In the genomic region with DNA sequence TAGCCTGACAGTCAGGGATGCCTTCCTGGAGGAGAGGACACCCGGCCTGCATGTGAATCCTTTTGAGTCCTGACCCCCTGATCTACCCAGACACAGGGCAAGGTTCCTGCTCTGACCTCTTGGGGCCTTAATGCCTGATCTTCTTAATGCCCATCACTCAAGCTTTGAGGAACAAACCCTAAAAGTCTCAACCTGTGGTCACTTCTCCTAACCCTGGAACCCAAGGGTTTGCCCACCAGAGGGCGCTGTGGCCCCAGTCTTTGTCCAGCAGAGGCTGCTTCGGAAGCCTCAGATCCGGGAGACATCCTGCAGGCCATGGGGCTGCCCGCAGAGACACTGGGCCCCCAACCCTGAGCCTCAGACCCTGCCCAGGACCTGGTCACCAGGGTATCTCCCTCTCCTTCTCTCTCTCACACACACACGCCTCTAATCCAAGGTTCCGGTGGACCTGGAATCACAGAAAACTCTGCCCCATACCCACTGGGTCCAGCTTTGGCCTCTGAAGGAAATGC, we compare ENCODE assay signal across 8 cellular contexts. TPM values are rescaled to one million over a fixed set of nuclear protein-coding genes. Genes with fewer than 3 reads are reported as not detected.
DNase-seq lines count a peak whose midpoint lies in the region; ATAC-seq and TF ChIP-seq lines count a peak whose summit lies in the region.

No MANE protein-coding gene starts in this region.

- CTCF ChIA-PET in activated naive CD4-positive, alpha-beta T cell treated with anti-CD3 and anti-CD28 coated beads, Interleukin-2, amount 10 ng/mL, durations not matched to agents 7 days and 5 days (lab: Charles Lee) = interaction anchor here (1.1 to 2.6 kb wide), 11 partner anchors 9 to 336 kb away, joined by 3 to 15 read pairs (median 6); a partner anchor contains a TSS

- H3K36me3 Mint-ChIP-seq in activated naive CD4-positive, alpha-beta T cell treated with anti-CD3 and anti-CD28 coated beads, Interleukin-2, amount 10 ng/mL, durations not matched to agents 7 days and 5 days = no peaks in the 10 kb centered on the region

- TF ChIP-seq CTCF in psoas muscle (IDR thresholded peaks at IDR 0.05) = peak; percentile 75

- no peaks in the 10 kb centered on the region for H3K9me3 ChIP-seq in psoas muscle

- intact Hi-C loops in Right ventricle myocardium superior (cut with DNase I) = loop anchor here (5.0 kb wide), 1 partner anchor 336 kb away; no protein-coding TSS in a partner anchor
- intact Hi-C loops in psoas muscle (cut with DNase I) = loop anchor here in 1 of 2 donors (10.0 kb wide), 1 partner anchor 329 kb away; a partner anchor contains a TSS

- H3K4me1 Mint-ChIP-seq in activated naive CD4-positive, alpha-beta T cell treated with anti-CD3 and anti-CD28 coated beads, Interleukin-2, amount 10 ng/mL, durations not matched to agents 7 days and 5 days = peaks cover 6% of the 10 kb centered on the region

- H3K27ac ChIP-seq in psoas muscle = no peak overlapping the region

- no peaks in the 10 kb centered on the region for H3K36me3 ChIP-seq in psoas muscle (ENCODE audit: insufficient read depth in 1 of 2, low read depth in 1 of 2)

- peaks cover 4% of the 10 kb centered on the region for H3K4me1 ChIP-seq in psoas muscle

- no peak overlapping the region for H3K4me3 ChIP-seq in psoas muscle

- 20 to 26% (median 25%) methylated on average over 7 of the region's 7 CpGs for WGBS in psoas muscle, 3 donors

- H3K27me3 ChIP-seq in psoas muscle (ENCODE audit: insufficient read depth in 3 of 3, low read length in 2 of 3) = peaks cover 0 to 41% (median 10%) of the 10 kb centered on the region in 3 donors

- peaks cover 64% of the 10 kb centered on the region for H3K27me3 Mint-ChIP-seq in activated naive CD4-positive, alpha-beta T cell treated with anti-CD3 and anti-CD28 coated beads, Interleukin-2, amount 10 ng/mL, durations not matched to agents 7 days and 5 days

- ATAC-seq in SK-N-SH treated with all-trans-retinoic acid at 6 μM for 48 hours (peak; percentile 79), Right ventricle myocardium superior (ENCODE audit: poor library complexity) (peak; percentile 84), psoas muscle (peak; percentile 68 to 82 (median 72)), GM18858 (IDR thresholded peaks at IDR 0.05; ENCODE audit: unreplicated experiment) (no peak), HG03108 (IDR thresholded peaks at IDR 0.05; ENCODE audit: unreplicated experiment) (no peak)

- H3K27ac Mint-ChIP-seq in activated naive CD4-positive, alpha-beta T cell treated with anti-CD3 and anti-CD28 coated beads, Interleukin-2, amount 10 ng/mL, durations not matched to agents 7 days and 5 days = no peak overlapping the region

- H3K4me3 Mint-ChIP-seq in activated naive CD4-positive, alpha-beta T cell treated with anti-CD3 and anti-CD28 coated beads, Interleukin-2, amount 10 ng/mL, durations not matched to agents 7 days and 5 days = no peak overlapping the region

- H3K9me3 Mint-ChIP-seq in activated naive CD4-positive, alpha-beta T cell treated with anti-CD3 and anti-CD28 coated beads, Interleukin-2, amount 10 ng/mL, durations not matched to agents 7 days and 5 days = no peaks in the 10 kb centered on the region

- peak; percentile 31 for DNase-seq in DMS153 (lab: John Stamatoyannopoulos, UW)
- DNase-seq in Kasumi-1 (lab: John Stamatoyannopoulos, UW) = peak; percentile 60 to 75
- peak; percentile 87 for DNase-seq in activated naive CD4-positive, alpha-beta T cell treated with anti-CD3 and anti-CD28 coated beads, Interleukin-2, amount 10 ng/mL, durations not matched to agents 7 days and 5 days
- DNase-seq in Right ventricle myocardium superior = peak; percentile 89
- DNase-seq in psoas muscle = peak; percentile 74 to 86

TF ChIP-seq in SK-N-SH treated with all-trans-retinoic acid at 6 μM for 48 hours, 23 proteins besides CTCF, POLR2A, EP300 and RAD21:
- TF ChIP-seq ESRRG (CRISPR knock-in tag; IDR thresholded peaks at IDR 0.05) (no peak), ZNF8 (CRISPR knock-in tag; IDR thresholded peaks at IDR 0.05) (no peak), GLIS3 (CRISPR knock-in tag; IDR thresholded peaks at IDR 0.05) (no peak), SNAI2 (CRISPR knock-in tag; IDR thresholded peaks at IDR 0.05) (no peak), ZFP3 (CRISPR knock-in tag; IDR thresholded peaks at IDR 0.05) (no peak), ZNF70 (CRISPR knock-in tag; IDR thresholded peaks at IDR 0.05) (no peak)
- TF ChIP-seq, protein P1, sequence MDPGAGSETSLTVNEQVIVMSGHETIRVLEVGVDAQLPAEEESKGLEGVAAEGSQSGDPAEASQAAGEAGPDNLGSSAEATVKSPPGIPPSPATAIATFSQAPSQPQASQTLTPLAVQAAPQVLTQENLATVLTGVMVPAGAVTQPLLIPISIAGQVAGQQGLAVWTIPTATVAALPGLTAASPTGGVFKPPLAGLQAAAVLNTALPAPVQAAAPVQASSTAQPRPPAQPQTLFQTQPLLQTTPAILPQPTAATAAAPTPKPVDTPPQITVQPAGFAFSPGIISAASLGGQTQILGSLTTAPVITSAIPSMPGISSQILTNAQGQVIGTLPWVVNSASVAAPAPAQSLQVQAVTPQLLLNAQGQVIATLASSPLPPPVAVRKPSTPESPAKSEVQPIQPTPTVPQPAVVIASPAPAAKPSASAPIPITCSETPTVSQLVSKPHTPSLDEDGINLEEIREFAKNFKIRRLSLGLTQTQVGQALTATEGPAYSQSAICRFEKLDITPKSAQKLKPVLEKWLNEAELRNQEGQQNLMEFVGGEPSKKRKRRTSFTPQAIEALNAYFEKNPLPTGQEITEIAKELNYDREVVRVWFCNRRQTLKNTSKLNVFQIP (CRISPR knock-in tag; IDR thresholded peaks at IDR 0.05; ENCODE audit: borderline replicate concordance, low read depth) = no peak
- TF ChIP-seq, protein P2, sequence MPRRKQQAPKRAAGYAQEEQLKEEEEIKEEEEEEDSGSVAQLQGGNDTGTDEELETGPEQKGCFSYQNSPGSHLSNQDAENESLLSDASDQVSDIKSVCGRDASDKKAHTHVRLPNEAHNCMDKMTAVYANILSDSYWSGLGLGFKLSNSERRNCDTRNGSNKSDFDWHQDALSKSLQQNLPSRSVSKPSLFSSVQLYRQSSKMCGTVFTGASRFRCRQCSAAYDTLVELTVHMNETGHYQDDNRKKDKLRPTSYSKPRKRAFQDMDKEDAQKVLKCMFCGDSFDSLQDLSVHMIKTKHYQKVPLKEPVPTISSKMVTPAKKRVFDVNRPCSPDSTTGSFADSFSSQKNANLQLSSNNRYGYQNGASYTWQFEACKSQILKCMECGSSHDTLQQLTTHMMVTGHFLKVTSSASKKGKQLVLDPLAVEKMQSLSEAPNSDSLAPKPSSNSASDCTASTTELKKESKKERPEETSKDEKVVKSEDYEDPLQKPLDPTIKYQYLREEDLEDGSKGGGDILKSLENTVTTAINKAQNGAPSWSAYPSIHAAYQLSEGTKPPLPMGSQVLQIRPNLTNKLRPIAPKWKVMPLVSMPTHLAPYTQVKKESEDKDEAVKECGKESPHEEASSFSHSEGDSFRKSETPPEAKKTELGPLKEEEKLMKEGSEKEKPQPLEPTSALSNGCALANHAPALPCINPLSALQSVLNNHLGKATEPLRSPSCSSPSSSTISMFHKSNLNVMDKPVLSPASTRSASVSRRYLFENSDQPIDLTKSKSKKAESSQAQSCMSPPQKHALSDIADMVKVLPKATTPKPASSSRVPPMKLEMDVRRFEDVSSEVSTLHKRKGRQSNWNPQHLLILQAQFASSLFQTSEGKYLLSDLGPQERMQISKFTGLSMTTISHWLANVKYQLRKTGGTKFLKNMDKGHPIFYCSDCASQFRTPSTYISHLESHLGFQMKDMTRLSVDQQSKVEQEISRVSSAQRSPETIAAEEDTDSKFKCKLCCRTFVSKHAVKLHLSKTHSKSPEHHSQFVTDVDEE (CRISPR knock-in tag; IDR thresholded peaks at IDR 0.05) = no peak

RNA-seq across cellular contexts. Expression of a gene that starts 9.8 kb away (rescaled TPM):
- not detected for total RNA-seq in Right ventricle myocardium superior
- not detected for total RNA-seq in psoas muscle
- under 1 TPM; 0.07 to 0.17 (median 0.16) TPM for polyA plus RNA-seq in psoas muscle

RNA-seq across cellular contexts. Expression of a gene that starts 22.4 kb away (rescaled TPM):
- total RNA-seq in Right ventricle myocardium superior = 31.1 TPM
- 10 to 100 TPM in 3 of 4 donors, 1 to 10 TPM in 1; 9.2 to 17.0 (median 11.3) TPM for total RNA-seq in psoas muscle
- polyA plus RNA-seq in psoas muscle = 10 to 100 TPM in 2 of 3 donors, 1 to 10 TPM in 1; 9.9 to 18.7 (median 12.1) TPM

RNA-seq across cellular contexts. Expression of a gene that starts 30.6 kb away (rescaled TPM):
- total RNA-seq in Right ventricle myocardium superior (8.7 TPM), psoas muscle (1 to 10 TPM in 2 of 4 donors, under 1 TPM in 2; 0.95 to 2.2 (median 1.2) TPM)
- 1 to 10 TPM in 1 of 3 donors, under 1 TPM in 2; 0.49 to 1.1 (median 0.59) TPM for polyA plus RNA-seq in psoas muscle

Comparison
In these comparisons a context has a peak if more than half of its experiments do, and no peak if none do; other contexts are left out.
1. DNase-seq: peak in every context shown above with its lines; median percentile 89 in Right ventricle myocardium superior; 87 in activated naive CD4-positive, alpha-beta T cell treated with anti-CD3 and anti-CD28 coated beads, Interleukin-2, amount 10 ng/mL, durations not matched to agents 7 days and 5 days; 80 in psoas muscle; 68 in Kasumi-1; 31 in DMS153.
2. ATAC-seq: peak in SK-N-SH treated with all-trans-retinoic acid at 6 μM for 48 hours (single experiment), Right ventricle myocardium superior (single experiment) and psoas muscle (4 of 4); none in GM18858 (single experiment) and HG03108 (single experiment).